In genomic region chrX:110173192-110174175, GRCh38 we compare ENCODE assay signal across 16 cellular contexts.
DNase-seq lines count a peak whose midpoint lies in the region; ATAC-seq and TF ChIP-seq lines count a peak whose summit lies in the region.
"Had no signal": no experiment of that assay in that cellular context is flagged by ENCODE, and none has a peak within 500 bp of the region (broad histone marks: within the 10 kb centered on the region; RNA-seq: fewer than 3 reads in every experiment).

No MANE protein-coding gene starts in this region.

- H3K27ac Mint-ChIP-seq in dendritic cell treated with granulocyte-macrophage colony-stimulating factor and Interleukin-4, amounts not matched to agents 40 ng/mL and 50 ng/mL, for 4 days = peak overlapping the region; percentile 60
- peak overlapping the region; percentile 35 for H3K27ac Mint-ChIP-seq in memory B cell

- peaks cover 79% of the 10 kb centered on the region for H3K36me3 Mint-ChIP-seq in dendritic cell treated with granulocyte-macrophage colony-stimulating factor and Interleukin-4, amounts not matched to agents 40 ng/mL and 50 ng/mL, for 4 days (ENCODE audit: low read depth)
- peaks cover 11% of the 10 kb centered on the region for H3K36me3 Mint-ChIP-seq in memory B cell

- H3K27ac ChIP-seq in right atrium auricular region (peak overlapping the region in 1 of 2 donors; percentile 40), thoracic aorta (peak overlapping the region; percentile 28 to 47)
- H3K27ac ChIP-seq: adrenal gland, neutrophil had no signal

- TF ChIP-seq CTCF in right atrium auricular region (IDR thresholded peaks at IDR 0.05) (no peak), thoracic aorta (IDR thresholded peaks at IDR 0.05) (no peak)

- no peaks in the 10 kb centered on the region for H3K27me3 Mint-ChIP-seq in dendritic cell treated with granulocyte-macrophage colony-stimulating factor and Interleukin-4, amounts not matched to agents 40 ng/mL and 50 ng/mL, for 4 days
- no peaks in the 10 kb centered on the region for H3K27me3 Mint-ChIP-seq in memory B cell

- ATAC-seq in Right ventricle myocardium inferior (peak; percentile 63), memory B cell (ENCODE audit: low read depth) (no peak), thoracic aorta (ENCODE audit: insufficient number of reproducible peaks, low FRiP score, low read depth) (no peak)
- ATAC-seq: left lobe of liver had no signal

- H3K9me3 ChIP-seq in right atrium auricular region (no peaks in the 10 kb centered on the region), thoracic aorta (no peaks in the 10 kb centered on the region)
- H3K9me3 ChIP-seq: adrenal gland, neutrophil, upper lobe of left lung had no signal

- H3K4me3 ChIP-seq in right atrium auricular region (no peak overlapping the region), thoracic aorta (no peak overlapping the region)
- H3K4me3 ChIP-seq: adrenal gland, upper lobe of left lung had no signal

- peaks cover 37% of the 10 kb centered on the region for H3K4me1 Mint-ChIP-seq in dendritic cell treated with granulocyte-macrophage colony-stimulating factor and Interleukin-4, amounts not matched to agents 40 ng/mL and 50 ng/mL, for 4 days (ENCODE audit: low read depth)
- peaks cover 18% of the 10 kb centered on the region for H3K4me1 Mint-ChIP-seq in memory B cell

- DNase-seq in Right ventricle myocardium inferior (ENCODE audit: missing footprints) (no peak), right atrium auricular region (ENCODE audit: low spot score) (no peak), memory B cell (ENCODE audit: low spot score in 2 of 2) (no peak), thoracic aorta (ENCODE audit: low spot score) (no peak), middle frontal gyrus (ENCODE audit: extremely low spot score, low spot score) (no peak), GOT3 (lab: John Stamatoyannopoulos, UW) (no peak), HuH-7 (ENCODE audit: low spot score) (no peak)
- DNase-seq: 8988T; activated CD4-positive, CD25-positive, alpha-beta regulatory T cell treated with anti-CD3 and anti-CD28 coated beads, Interleukin-2, amount 50 U/mL, for 72 hours; adrenal gland; COR-L47; stimulated activated CD4-positive, alpha-beta T cell treated with anti-CD3 and anti-CD28 coated beads, Interleukin-12 subunit alpha, Interleukin-12 subunit beta, amount 100 ng/mL, for 4 hours; upper lobe of left lung had no signal

- H3K27me3 ChIP-seq in right atrium auricular region = no peaks in the 10 kb centered on the region
- no peaks in the 10 kb centered on the region for H3K27me3 ChIP-seq in thoracic aorta (replicated peaks; ENCODE audit: insufficient read depth)
- H3K27me3 ChIP-seq: adrenal gland, neutrophil, upper lobe of left lung had no signal

- H3K9me3 Mint-ChIP-seq in dendritic cell treated with granulocyte-macrophage colony-stimulating factor and Interleukin-4, amounts not matched to agents 40 ng/mL and 50 ng/mL, for 4 days = no peaks in the 10 kb centered on the region
- peaks cover 1% of the 10 kb centered on the region for H3K9me3 Mint-ChIP-seq in memory B cell

- H3K4me1 ChIP-seq in right atrium auricular region = no peaks in the 10 kb centered on the region
- peaks cover 0 to 6% of the 10 kb centered on the region in 2 donors for H3K4me1 ChIP-seq in thoracic aorta (ENCODE audit: control insufficient read depth in 1 of 2, low read depth in 2 of 2)
- H3K4me1 ChIP-seq: adrenal gland had no signal

- intact Hi-C loops in Right ventricle myocardium inferior (cut with DNase I) = no loop called here
- intact Hi-C loops in dendritic cell treated with granulocyte-macrophage colony-stimulating factor and Interleukin-4, amounts not matched to agents 40 ng/mL and 50 ng/mL, for 4 days (cut with micrococcal nuclease) = no loop called here

- no peak overlapping the region for H3K4me3 Mint-ChIP-seq in dendritic cell treated with granulocyte-macrophage colony-stimulating factor and Interleukin-4, amounts not matched to agents 40 ng/mL and 50 ng/mL, for 4 days
- no peak overlapping the region for H3K4me3 Mint-ChIP-seq in memory B cell

- H3K36me3 ChIP-seq in right atrium auricular region (peaks cover 7% of the 10 kb centered on the region), thoracic aorta (no peaks in the 10 kb centered on the region)
- H3K36me3 ChIP-seq: adrenal gland, upper lobe of left lung had no signal
